ENCODE assay signal across 1 cellular context in the genomic region with DNA sequence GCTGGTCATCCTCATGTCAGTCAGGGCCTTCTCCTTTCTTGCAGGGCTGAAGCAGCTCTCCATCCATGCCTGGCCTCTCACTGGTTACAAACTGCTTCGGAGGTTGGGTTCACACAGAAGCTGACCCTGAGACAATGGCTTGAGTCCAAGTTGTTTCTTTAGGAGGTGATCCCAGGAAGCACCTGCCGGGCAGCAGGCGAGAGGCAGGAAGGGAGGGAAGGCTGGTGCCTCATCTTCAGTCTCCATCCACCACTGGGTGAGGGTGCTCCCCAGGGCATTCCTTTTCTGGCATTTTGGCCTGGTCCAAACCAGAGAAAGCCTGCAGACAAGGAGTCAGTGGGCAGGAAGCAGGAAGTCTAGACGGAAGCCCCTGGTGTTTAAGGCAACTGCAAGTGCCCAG.
TF ChIP-seq lines count a peak whose summit lies in the region.

No MANE protein-coding gene starts in this region.

TF ChIP-seq in endothelial cell of umbilical vein, 7 proteins besides CTCF, POLR2A, EP300 and RAD21:
- TF ChIP-seq, protein P1, sequence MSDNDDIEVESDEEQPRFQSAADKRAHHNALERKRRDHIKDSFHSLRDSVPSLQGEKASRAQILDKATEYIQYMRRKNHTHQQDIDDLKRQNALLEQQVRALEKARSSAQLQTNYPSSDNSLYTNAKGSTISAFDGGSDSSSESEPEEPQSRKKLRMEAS (IDR thresholded peaks at IDR 0.05; ENCODE audit: insufficient read depth, insufficient read length): no peak
- peak; percentile 6 for TF ChIP-seq FOS (IDR thresholded peaks at IDR 0.05; ENCODE audit: borderline replicate concordance, insufficient read depth, low read length)
